ENCODE assay signal across 8 cellular contexts in genomic region chr19:45498411-45499195, GRCh38. TPM values are rescaled to one million over a fixed set of nuclear protein-coding genes. Genes with fewer than 3 reads are reported as not detected.
A peak's percentile ranks its signal among the peaks of the same experiment; 100 is the strongest.
DNase-seq lines count a peak whose midpoint lies in the region; ATAC-seq and TF ChIP-seq lines count a peak whose summit lies in the region.

Gene PPM1N (plus strand): TSS chr19:45498443. CDS start chr19:45498473, 30 bp downstream.

- H2BK15ac ChIP-seq in IMR-90 (ENCODE audit: low read depth, low read length), result 0 out of 3 replicates have a peak within 1 kb of the TSS, but pooled peaks have one; percentile 81

- POLR2A ChIA-PET in IMR-90 (lab: Charles Lee; ENCODE audit: unreplicated experiment), result no interaction called here
- POLR2A ChIA-PET in naive thymus-derived CD4-positive, alpha-beta T cell (lab: Charles Lee), result interaction anchor here (0.8 to 1.9 kb wide), 7 partner anchors 9 to 384 kb away, joined by 3 to 7 read pairs (median 4); partner anchors contain the start of gene VASP

- H2AFZ ChIP-seq in IMR-90 (replicated peaks; ENCODE audit: low read length, poor library complexity), result peak within 1 kb of the TSS; percentile 95

- dilution Hi-C loops in IMR-90 (cut with HindIII; ENCODE audit: low sequenced_read_pairs, unreplicated experiment), result no loop called here

- H4K20me1 ChIP-seq in BLaER1 treated with 17β-estradiol and CSF1 and Interleukin-3, amounts not matched to agents 10 nM and 100 nM, result peaks cover 0 to 43% (median 25%) of the 10 kb centered on the region in 11 experiments; a peak in 13 of 22 replicates
- H4K20me1 ChIP-seq in IMR-90 (ENCODE audit: insufficient read depth, low read length), result no peaks in the 10 kb centered on the region

- peaks cover 0 to 3% of the 10 kb centered on the region in 2 experiments; a peak in 1 of 4 replicates for H3K79me1 ChIP-seq in IMR-90 (ENCODE audit: low read depth in 1 of 2, low read length in 2 of 2)

- peak within 1 kb of the TSS in 5 of 11 experiments; percentile 21 to 60 (median 37); a peak in 6 of 22 replicates for H3K27ac ChIP-seq in BLaER1 treated with 17β-estradiol and CSF1 and Interleukin-3, amounts not matched to agents 10 nM and 100 nM
- H3K27ac ChIP-seq in IMR-90 (ENCODE audit: insufficient read depth, low read length), result no peak within 1 kb of the TSS; the same call in 1 of the 2 replicates
- H3K27ac ChIP-seq in ectodermal cell (ENCODE audit: insufficient read depth, low read depth, low read length, poor library complexity, severe bottlenecking), result no peak within 1 kb of the TSS
- H3K27ac ChIP-seq in naive thymus-derived CD4-positive, alpha-beta T cell (ENCODE audit: low read depth, low read length), result peak within 1 kb of the TSS; percentile 11
- no peak within 1 kb of the TSS for H3K27ac ChIP-seq in urinary bladder (ENCODE audit: low read depth)

- peaks cover 38 to 81% (median 55%) of the 10 kb centered on the region in 10 experiments for H3K4me1 ChIP-seq in BLaER1 treated with 17β-estradiol and CSF1 and Interleukin-3, amounts not matched to agents 10 nM and 100 nM
- H3K4me1 ChIP-seq in IMR-90 (ENCODE audit: control insufficient read depth, insufficient read depth, low read length) (no peaks in the 10 kb centered on the region), ectodermal cell (ENCODE audit: control insufficient read depth, insufficient read depth, low read length) (peaks cover 5% of the 10 kb centered on the region), urinary bladder (ENCODE audit: insufficient read depth) (peaks cover 3% of the 10 kb centered on the region)
- H3K4me1 ChIP-seq in naive thymus-derived CD4-positive, alpha-beta T cell (ENCODE audit: control insufficient read depth in 2 of 2, insufficient read depth in 2 of 2, low read length in 2 of 2), result peaks cover 28 to 35% of the 10 kb centered on the region in 2 donors

- 0 out of 2 replicates have a peak, but pooled peaks have one; percentile 3 for ATAC-seq in IMR-90 (ENCODE audit: low read depth)
- peak; percentile 65 for ATAC-seq in naive thymus-derived CD4-positive, alpha-beta T cell
- no peak for ATAC-seq in GM18858 (IDR thresholded peaks at IDR 0.05; ENCODE audit: unreplicated experiment)

- H3K9me3 ChIP-seq in BLaER1 treated with 17β-estradiol and CSF1 and Interleukin-3, amounts not matched to agents 10 nM and 100 nM (replicated peaks in 1 of 11), result peaks cover 0 to 9% (median 0%) of the 10 kb centered on the region in 11 experiments; a peak in 1 of 22 replicates
- H3K9me3 ChIP-seq in IMR-90 (ENCODE audit: control insufficient read depth, insufficient read depth, low read length) (no peaks in the 10 kb centered on the region), ectodermal cell (ENCODE audit: control insufficient read depth, low read length) (no peaks in the 10 kb centered on the region)
- H3K9me3 ChIP-seq in naive thymus-derived CD4-positive, alpha-beta T cell (ENCODE audit: control insufficient read depth in 2 of 3, low read length in 3 of 3), result no peaks in the 10 kb centered on the region

- H3K56ac ChIP-seq in IMR-90 (ENCODE audit: extremely low read depth, insufficient read depth, low read length), result no peak within 1 kb of the TSS

- DNase-seq in IMR-90 (peak; percentile 17), cerebellar cortex (ENCODE audit: low spot score) (no peak)
- DNase-seq in activated CD4-positive, alpha-beta T cell treated with anti-CD3 and anti-CD28 coated beads for 1 hour, result peak; percentile 53
- peak; percentile 49 to 67 (median 60) for DNase-seq in naive thymus-derived CD4-positive, alpha-beta T cell

- no peak within 1 kb of the TSS; the same call in 1 of the 2 replicates for H3K14ac ChIP-seq in IMR-90 (replicated peaks; ENCODE audit: low read depth, low read length)

- TF ChIP-seq RAD21 in IMR-90 (IDR thresholded peaks at IDR 0.05; ENCODE audit: low read length), result no peak

- peak; percentile 3; the same call in 1 of the 2 replicates for TF ChIP-seq CTCF in IMR-90 (conservative IDR thresholded peaks at IDR 0.05; ENCODE audit: low read depth, low read length)

- H2BK5ac ChIP-seq in IMR-90 (ENCODE audit: low read depth, low read length, poor library complexity, severe bottlenecking), result no peak within 1 kb of the TSS

- 0 out of 2 replicates have a peak within 1 kb of the TSS, but pooled peaks have one; percentile 31 for H3K23ac ChIP-seq in IMR-90 (ENCODE audit: low read depth, low read length)

- H3K27ac Mint-ChIP-seq in naive thymus-derived CD4-positive, alpha-beta T cell, result peak within 1 kb of the TSS; percentile 63 to 90 (median 79)

- peak within 1 kb of the TSS; percentile 83 to 100 (median 99) for H3K4me2 ChIP-seq in BLaER1 treated with 17β-estradiol and CSF1 and Interleukin-3, amounts not matched to agents 10 nM and 100 nM
- peak within 1 kb of the TSS; percentile 64 for H3K4me2 ChIP-seq in IMR-90 (ENCODE audit: low read depth, low read length)

- peaks cover 43 to 71% (median 64%) of the 10 kb centered on the region in 11 experiments for H3K27me3 ChIP-seq in BLaER1 treated with 17β-estradiol and CSF1 and Interleukin-3, amounts not matched to agents 10 nM and 100 nM
- H3K27me3 ChIP-seq in IMR-90 (ENCODE audit: control insufficient read depth, insufficient read depth, low read length), result peaks cover 6% of the 10 kb centered on the region; the same call in 1 of the 2 replicates
- H3K27me3 ChIP-seq in ectodermal cell (ENCODE audit: control insufficient read depth, insufficient read depth, low read length, poor library complexity, severe bottlenecking), result peaks cover 43% of the 10 kb centered on the region
- H3K27me3 ChIP-seq in naive thymus-derived CD4-positive, alpha-beta T cell (ENCODE audit: control insufficient read depth in 2 of 2, insufficient read depth in 2 of 2, low read length in 2 of 2), result no peaks in the 10 kb centered on the region

- CTCF ChIA-PET in IMR-90 (lab: Yijun Ruan, JAX), result interaction anchor here (1.1 kb wide), 1 partner anchor 13 kb away, joined by 3 read pairs; no protein-coding TSS in a partner anchor
- CTCF ChIA-PET in naive thymus-derived CD4-positive, alpha-beta T cell (lab: Charles Lee), result interaction anchor here (0.6 to 1.8 kb wide), 5 partner anchors 11 to 802 kb away, joined by 3 to 12 read pairs (median 4); no protein-coding TSS in a partner anchor

- no peak within 1 kb of the TSS for H3K18ac ChIP-seq in IMR-90 (ENCODE audit: low read depth, low read length)

- no peak within 1 kb of the TSS for H2BK20ac ChIP-seq in IMR-90 (ENCODE audit: low read depth, low read length)

- in situ Hi-C loops in IMR-90 (cut with MboI; ENCODE audit: low sequenced_read_pairs), result no loop called here

- no peaks in the 10 kb centered on the region for H3K9me3 Mint-ChIP-seq in naive thymus-derived CD4-positive, alpha-beta T cell

- 6% methylated on average over 36 of the region's 89 CpGs; no CpG with 5 or more reads in 1 of the 2 experiments for WGBS in IMR-90 (ENCODE audit: extremely low coverage in 2 of 2, insufficient read length in 1 of 2), 2 experiments
- 2 to 3% methylated on average over 89 of the region's 89 CpGs for WGBS in ectodermal cell, 2 experiments
- WGBS in urinary bladder, result 1% methylated on average over 89 of the region's 89 CpGs

- TF ChIP-seq POLR2A in IMR-90 (IDR thresholded peaks at IDR 0.05; ENCODE audit: low read depth, low read length), result no peak

- BruUV-seq in IMR-90 (replicated peaks; lab: Mats Ljungman, UMichigan), result no TSS peak

- no peak within 1 kb of the TSS for H2BK120ac ChIP-seq in IMR-90 (ENCODE audit: low read depth, low read length)

- H3K4ac ChIP-seq in IMR-90 (ENCODE audit: low read depth, low read length), result peak within 1 kb of the TSS; percentile 77

- peak within 1 kb of the TSS; percentile 79 to 94; a peak in 3 of 4 replicates for H4K8ac ChIP-seq in IMR-90 (ENCODE audit: low read depth in 2 of 2, low read length in 2 of 2)

- H3K9me1 ChIP-seq in IMR-90 (ENCODE audit: insufficient read depth, low read length), result peaks cover 9% of the 10 kb centered on the region

- peak within 1 kb of the TSS; percentile 56 to 96 (median 76) for H3K4me3 ChIP-seq in BLaER1 treated with 17β-estradiol and CSF1 and Interleukin-3, amounts not matched to agents 10 nM and 100 nM
- peak within 1 kb of the TSS; percentile 29 for H3K4me3 ChIP-seq in IMR-90 (ENCODE audit: insufficient read depth, low read depth, low read length)
- peak within 1 kb of the TSS; percentile 31 for H3K4me3 ChIP-seq in ectodermal cell (ENCODE audit: insufficient read depth, low read depth, low read length)
- peak within 1 kb of the TSS; percentile 71 for H3K4me3 ChIP-seq in naive thymus-derived CD4-positive, alpha-beta T cell (ENCODE audit: low read length)
- H3K4me3 ChIP-seq in urinary bladder (ENCODE audit: low read depth, low read length), result peak within 1 kb of the TSS; percentile 64

- peaks cover 28 to 48% (median 42%) of the 10 kb centered on the region in 7 donors for H3K4me1 Mint-ChIP-seq in naive thymus-derived CD4-positive, alpha-beta T cell

- H3K36me3 ChIP-seq in BLaER1 treated with 17β-estradiol and CSF1 and Interleukin-3, amounts not matched to agents 10 nM and 100 nM, result peaks cover 0 to 12% (median 0%) of the 10 kb centered on the region in 11 experiments; a peak in 4 of 22 replicates
- H3K36me3 ChIP-seq in IMR-90 (ENCODE audit: control insufficient read depth, insufficient read depth, low read length) (no peaks in the 10 kb centered on the region), ectodermal cell (ENCODE audit: control insufficient read depth, insufficient read depth, low read length) (no peaks in the 10 kb centered on the region), urinary bladder (ENCODE audit: insufficient read depth) (no peaks in the 10 kb centered on the region)
- H3K36me3 ChIP-seq in naive thymus-derived CD4-positive, alpha-beta T cell (ENCODE audit: control insufficient read depth in 2 of 3, insufficient read depth in 3 of 3, low read length in 3 of 3), result no peaks in the 10 kb centered on the region

- H3K4me3 Mint-ChIP-seq in naive thymus-derived CD4-positive, alpha-beta T cell, result peak within 1 kb of the TSS; percentile 84 to 97 (median 88)

- H4K91ac ChIP-seq in IMR-90 (ENCODE audit: insufficient read depth, low read depth, low read length), result no peak within 1 kb of the TSS

- peaks cover 0 to 9% (median 4%) of the 10 kb centered on the region in 5 donors for H3K36me3 Mint-ChIP-seq in naive thymus-derived CD4-positive, alpha-beta T cell

- peak within 1 kb of the TSS in 10 of 11 experiments; percentile 18 to 72 (median 62); a peak in 18 of 22 replicates for H3K9ac ChIP-seq in BLaER1 treated with 17β-estradiol and CSF1 and Interleukin-3, amounts not matched to agents 10 nM and 100 nM
- H3K9ac ChIP-seq in IMR-90 (ENCODE audit: low read depth, low read length), result peak within 1 kb of the TSS; percentile 37

- peaks cover 0 to 35% (median 7%) of the 10 kb centered on the region in 5 donors for H3K27me3 Mint-ChIP-seq in naive thymus-derived CD4-positive, alpha-beta T cell

- intact Hi-C loops in IMR-90 (cut with micrococcal nuclease), result no loop called here
- intact Hi-C loops in naive thymus-derived CD4-positive, alpha-beta T cell (cut with micrococcal nuclease), result loop anchor here in 1 of 2 donors (1.0 to 5.0 kb wide), 3 partner anchors 25 to 496 kb away; partner anchors contain the start of gene RELB

- H4K5ac ChIP-seq in IMR-90 (ENCODE audit: low read depth, low read length), result peak within 1 kb of the TSS; percentile 3

- peak within 1 kb of the TSS; percentile 96 for H2AK9ac ChIP-seq in IMR-90 (replicated peaks; ENCODE audit: low read depth, low read length, poor library complexity)

- peak within 1 kb of the TSS; percentile 3; the same call in 1 of the 2 replicates for H2AK5ac ChIP-seq in IMR-90 (ENCODE audit: low read depth, low read length)

RNA-seq across cellular contexts. Expression of gene PPM1N, which starts in this region (rescaled TPM):
- total RNA-seq in IMR-90 (2012; rRNA removed) (0.56 and 0.90 TPM in 2 replicates), urinary bladder (0.53 TPM)
- polyA plus RNA-seq in IMR-90 (2012; rRNA removed) (1.6 TPM in 2 replicates), urinary bladder (5.3 TPM)
- polyA plus RNA-seq in IMR-90 (2012; cell fraction: cytosol; rRNA removed), result 2.0 and 2.9 TPM in 2 replicates
- polyA plus RNA-seq in IMR-90 (2012; cell fraction: nucleus; rRNA removed; ENCODE audit: low replicate concordance), result 3.4 and 4.5 TPM in 2 replicates
- polyA plus RNA-seq in ectodermal cell (2013, experiment 1 of 4), result 3.1 TPM
- 5.4 TPM for polyA plus RNA-seq in ectodermal cell (2013, experiment 2 of 4)
- polyA plus RNA-seq in ectodermal cell (2013, experiment 3 of 4), result 4.1 TPM
- 4.9 TPM for polyA plus RNA-seq in ectodermal cell (2013, experiment 4 of 4)
- 1 to 10 TPM; 1.3 to 8.5 (median 7.8) TPM for total RNA-seq in naive thymus-derived CD4-positive, alpha-beta T cell
- 1 to 10 TPM; 2.8 to 4.0 TPM for polyA plus RNA-seq in naive thymus-derived CD4-positive, alpha-beta T cell
